ENCODE assay signal across 12 cellular contexts in genomic region chr20:54648421-54649142, GRCh38.
DNase-seq lines count a peak whose midpoint lies in the region; ATAC-seq, FAIRE-seq and TF ChIP-seq lines count a peak whose summit lies in the region.
"Had no signal": no experiment of that assay in that cellular context is flagged by ENCODE, and none has a peak within 500 bp of the region (broad histone marks: within the 10 kb centered on the region; RNA-seq: fewer than 3 reads in every experiment).

No MANE protein-coding gene starts in this region.

- no peaks in the 10 kb centered on the region for H3F3A ChIP-seq in neural progenitor cell (ENCODE audit: low read depth)

- no peaks in the 10 kb centered on the region for H4K20me1 ChIP-seq in neural progenitor cell (ENCODE audit: low read depth)

- no peak for TF ChIP-seq CTCF in VCaP (conservative IDR thresholded peaks at IDR 0.05)
- TF ChIP-seq CTCF in neural progenitor cell (IDR thresholded peaks at IDR 0.05) = no peak
- TF ChIP-seq CTCF in D721Med (IDR thresholded peaks at IDR 0.05; ENCODE audit: insufficient read depth, missing control alignments) = no peak
- no peak for TF ChIP-seq CTCF in brain microvascular endothelial cell (IDR thresholded peaks at IDR 0.05; ENCODE audit: low read depth, low read length, missing control alignments)

- POLR2A ChIA-PET in naive thymus-derived CD8-positive, alpha-beta T cell (lab: Charles Lee) = no interaction called here

- H3K36me3 ChIP-seq in neural progenitor cell (no peaks in the 10 kb centered on the region), brain microvascular endothelial cell (replicated peaks) (no peaks in the 10 kb centered on the region)

- no peaks in the 10 kb centered on the region for H3K79me2 ChIP-seq in neural progenitor cell (ENCODE audit: low read depth)

- no peak overlapping the region for H3K9ac ChIP-seq in neural progenitor cell

- H2AFZ ChIP-seq in neural progenitor cell (replicated peaks) = no peak overlapping the region

- H3K27me3 Mint-ChIP-seq in neural progenitor cell (ENCODE audit: insufficient read depth, low read depth) = peaks cover 2% of the 10 kb centered on the region
- H3K27me3 Mint-ChIP-seq in naive thymus-derived CD8-positive, alpha-beta T cell = peaks cover 2 to 21% (median 9%) of the 10 kb centered on the region in 5 donors

- DNase-seq in HTR-8/SVneo (ENCODE audit: insufficient read length, low spot score) (no peak), LoVo (ENCODE audit: low spot score) (peak; percentile 9), neural progenitor cell (ENCODE audit: low spot score) (no peak), D721Med (ENCODE audit: insufficient read length, low spot score) (no peak), brain microvascular endothelial cell (no peak)
- no peak for DNase-seq in naive thymus-derived CD8-positive, alpha-beta T cell
- DNase-seq: GF-D8 had no signal

- ATAC-seq in naive thymus-derived CD8-positive, alpha-beta T cell = no peak

- peaks cover 6% of the 10 kb centered on the region for H3K36me3 Mint-ChIP-seq in neural progenitor cell
- no peaks in the 10 kb centered on the region for H3K36me3 Mint-ChIP-seq in naive thymus-derived CD8-positive, alpha-beta T cell

- no peak overlapping the region for H3K4me3 Mint-ChIP-seq in neural progenitor cell
- no peak overlapping the region for H3K4me3 Mint-ChIP-seq in naive thymus-derived CD8-positive, alpha-beta T cell
- H3K4me3 Mint-ChIP-seq: CD4-positive, alpha-beta T cell; H9 had no signal

- no peaks in the 10 kb centered on the region for H3K9me3 Mint-ChIP-seq in neural progenitor cell
- H3K9me3 Mint-ChIP-seq in naive thymus-derived CD8-positive, alpha-beta T cell = no peaks in the 10 kb centered on the region
- H3K9me3 Mint-ChIP-seq: CD4-positive, alpha-beta T cell; H9 had no signal

- peak overlapping the region; percentile 57 for H3K27ac Mint-ChIP-seq in neural progenitor cell
- no peak overlapping the region for H3K27ac Mint-ChIP-seq in naive thymus-derived CD8-positive, alpha-beta T cell
- H3K27ac Mint-ChIP-seq: CD4-positive, alpha-beta T cell; H9 had no signal

- H3K4me3 ChIP-seq in neural progenitor cell (no peak overlapping the region), brain microvascular endothelial cell (ENCODE audit: low read depth, low read length) (no peak overlapping the region)

- H3K27me3 ChIP-seq in neural progenitor cell (no peaks in the 10 kb centered on the region), brain microvascular endothelial cell (replicated peaks) (no peaks in the 10 kb centered on the region)

- peaks cover 32% of the 10 kb centered on the region for H3K4me1 Mint-ChIP-seq in neural progenitor cell
- peaks cover 0 to 2% (median 0%) of the 10 kb centered on the region in 4 donors for H3K4me1 Mint-ChIP-seq in naive thymus-derived CD8-positive, alpha-beta T cell

- H3K4me1 ChIP-seq in neural progenitor cell = peaks cover 5% of the 10 kb centered on the region

- H3K9me3 ChIP-seq in neural progenitor cell (ENCODE audit: low read depth) = no peaks in the 10 kb centered on the region
- H3K9me3 ChIP-seq: Caco-2 had no signal

- in situ Hi-C loops in brain microvascular endothelial cell (cut with HindIII; ENCODE audit: low pct_ligation_motif_present, low sequenced_read_pairs) = no loop called here

- no peak overlapping the region for H3K4me2 ChIP-seq in neural progenitor cell

- FAIRE-seq in HTR-8/SVneo (lab: Jason Lieb, UNC) = peak; percentile 88
- no peak for FAIRE-seq in D721Med (lab: Jason Lieb, UNC)

- H3K27ac ChIP-seq in VCaP (peak overlapping the region; percentile 62; the same call in 1 of the 2 replicates), neural progenitor cell (no peak overlapping the region), brain microvascular endothelial cell (no peak overlapping the region)
- H3K27ac ChIP-seq: C4-2B had no signal
